ENCODE assay signal across 19 cellular contexts in the genomic region with DNA sequence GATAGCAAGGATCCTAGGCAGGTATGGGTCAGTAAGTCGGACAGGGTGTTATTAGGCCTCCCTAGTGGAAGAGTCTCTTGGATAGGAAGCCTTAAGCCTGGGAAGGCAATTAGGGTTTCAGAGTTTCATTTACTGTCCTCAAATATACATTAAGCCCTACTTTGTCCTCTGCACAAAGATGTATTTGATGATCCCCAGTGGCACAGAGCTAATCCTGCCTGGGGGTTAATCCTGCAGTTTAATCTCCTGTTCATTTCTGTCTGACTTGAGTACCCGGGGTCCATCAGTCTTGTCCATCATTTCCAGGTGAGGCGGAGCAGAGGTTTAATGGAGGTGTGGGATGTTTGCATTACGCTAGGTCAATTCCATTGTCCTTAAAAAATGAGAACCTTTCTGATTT.
"Had no signal": no experiment of that assay in that cellular context is flagged by ENCODE, and none has a peak within 500 bp of the region (broad histone marks: within the 10 kb centered on the region; RNA-seq: fewer than 3 reads in every experiment).

No MANE protein-coding gene starts in this region.

- H3K9me3 Mint-ChIP-seq: activated B cell treated with CpG ODN at 0.5 μM for 24 hours; activated CD4-positive, alpha-beta memory T cell treated with anti-CD3 and anti-CD28 coated beads for 36 hours; memory B cell had no signal

- H3K4me3 Mint-ChIP-seq: activated B cell treated with CpG ODN at 0.5 μM for 24 hours; activated CD4-positive, alpha-beta memory T cell treated with anti-CD3 and anti-CD28 coated beads for 36 hours; activated naive CD8-positive, alpha-beta T cell; activated T-helper 1 cell treated with anti-CD3 and anti-CD28 coated beads, Interleukin-12 subunit alpha, Interleukin-12 subunit beta, Interleukin-2, Interleukin-4 antibody, amounts not matched to agents 30 ng/mL and 10 ng/mL and 1 ng/mL, durations not matched to agents 14 hours and 24 hours and 36 hours; memory B cell; naive thymus-derived CD4-positive, alpha-beta T cell had no signal

- ATAC-seq: mucosa of descending colon; naive thymus-derived CD4-positive, alpha-beta T cell had no signal

- H3K27ac Mint-ChIP-seq: activated B cell treated with CpG ODN at 0.5 μM for 24 hours; activated CD4-positive, alpha-beta memory T cell treated with anti-CD3 and anti-CD28 coated beads for 36 hours; activated naive CD8-positive, alpha-beta T cell; activated T-helper 1 cell treated with anti-CD3 and anti-CD28 coated beads, Interleukin-12 subunit alpha, Interleukin-12 subunit beta, Interleukin-2, Interleukin-4 antibody, amounts not matched to agents 30 ng/mL and 10 ng/mL and 1 ng/mL, durations not matched to agents 14 hours and 24 hours and 36 hours; memory B cell; naive thymus-derived CD4-positive, alpha-beta T cell had no signal

- H3K4me1 ChIP-seq: upper lobe of left lung had no signal

- H3K27ac ChIP-seq: hepatocyte, neutrophil, parathyroid adenoma, upper lobe of left lung had no signal

- DNase-seq: activated B cell treated with CpG ODN at 0.5 μM for 24 hours; activated CD4-positive, alpha-beta memory T cell treated with anti-CD3 and anti-CD28 coated beads for 36 hours; activated CD4-positive, alpha-beta T cell treated with anti-CD3 and anti-CD28 coated beads for 4 hours; activated gamma-delta T cell treated with Interleukin-2 at 50 U/mL for 16 hours; activated T-cell treated with anti-CD3 and anti-CD28 coated beads for 4 hours; dermis blood vessel endothelial cell; effector memory CD4-positive, alpha-beta T cell; esophagus squamous epithelium; mucosa of descending colon; naive thymus-derived CD4-positive, alpha-beta T cell; stimulated activated naive CD4-positive, alpha-beta T cell treated with Interleukin-2 at 50 U/mL for 16 hours; substantia nigra; upper lobe of left lung had no signal

- H3K36me3 Mint-ChIP-seq: activated CD4-positive, alpha-beta memory T cell treated with anti-CD3 and anti-CD28 coated beads for 36 hours; activated naive CD8-positive, alpha-beta T cell; memory B cell had no signal

- H3K4me3 ChIP-seq: esophagus squamous epithelium, hepatocyte, mucosa of descending colon, upper lobe of left lung had no signal

- H3K9me3 ChIP-seq: esophagus squamous epithelium, mucosa of descending colon, neutrophil, upper lobe of left lung had no signal

- H3K36me3 ChIP-seq: neutrophil, upper lobe of left lung had no signal

- H3K27me3 ChIP-seq: esophagus squamous epithelium, hepatocyte, neutrophil, upper lobe of left lung had no signal

- H3K27me3 Mint-ChIP-seq: activated B cell treated with CpG ODN at 0.5 μM for 24 hours; activated naive CD8-positive, alpha-beta T cell had no signal
